In the genomic region with DNA sequence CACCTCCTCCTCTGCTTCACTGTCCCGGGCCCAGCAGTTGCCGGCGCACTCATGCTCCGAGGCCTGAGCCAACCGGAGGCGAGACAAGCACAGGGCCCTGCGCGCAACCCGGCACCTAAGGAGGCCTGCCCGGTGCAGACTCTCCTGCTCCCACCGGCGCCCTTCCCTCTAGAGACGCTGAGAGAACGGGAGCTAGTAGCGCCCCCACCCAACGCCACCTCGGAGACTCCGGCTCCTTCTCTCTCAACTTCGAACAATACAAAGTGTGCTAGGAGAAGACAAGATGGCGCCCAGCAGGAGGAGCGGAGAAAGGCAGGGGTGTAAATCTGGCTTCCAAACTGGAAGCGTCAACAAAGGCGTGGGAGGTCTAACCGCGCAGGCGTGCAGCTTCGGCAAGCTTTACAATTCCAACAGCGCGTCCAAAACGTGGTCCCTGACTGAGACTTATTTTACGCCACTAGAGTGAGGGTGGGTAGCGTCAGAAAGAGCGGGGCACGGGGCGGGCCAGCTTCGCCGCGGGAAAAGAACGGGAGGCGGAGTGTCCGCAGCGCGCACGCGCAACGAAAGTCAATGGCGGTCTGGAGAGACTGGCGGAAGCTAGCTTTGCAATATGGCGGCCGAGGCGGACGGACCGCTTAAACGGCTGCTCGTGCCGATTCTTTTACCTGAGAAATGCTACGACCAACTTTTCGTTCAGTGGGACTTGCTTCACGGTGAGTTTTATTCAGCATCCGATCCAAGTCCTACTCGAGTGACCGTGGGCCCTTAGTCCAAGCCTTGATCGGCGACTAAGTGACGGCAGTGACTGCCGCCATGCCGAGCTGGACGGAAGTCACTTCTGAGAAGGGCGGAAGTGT, we compare ENCODE assay signal across 1 cellular context.
TF ChIP-seq lines count a peak whose summit lies in the region.

A gene (plus strand): TSS at position 600 of the 857 bp plus-strand sequence. CDS start 11 bp downstream, at position 611.

TF ChIP-seq in HepG2, 621 proteins besides CTCF, POLR2A, EP300 and RAD21 (continued from another document and continues in another):
- TF ChIP-seq KLF11 (CRISPR knock-in tag; IDR thresholded peaks at IDR 0.05), result 0 out of 2 replicates have a peak, but pooled peaks have one; percentile 37
- TF ChIP-seq ZNF30 (CRISPR knock-in tag; IDR thresholded peaks at IDR 0.05), result no peak
- peak; percentile 77; the same call in 1 of the 2 replicates for TF ChIP-seq ARID2 (CRISPR knock-in tag; IDR thresholded peaks at IDR 0.05; ENCODE audit: borderline replicate concordance)
- TF ChIP-seq, protein P1, sequence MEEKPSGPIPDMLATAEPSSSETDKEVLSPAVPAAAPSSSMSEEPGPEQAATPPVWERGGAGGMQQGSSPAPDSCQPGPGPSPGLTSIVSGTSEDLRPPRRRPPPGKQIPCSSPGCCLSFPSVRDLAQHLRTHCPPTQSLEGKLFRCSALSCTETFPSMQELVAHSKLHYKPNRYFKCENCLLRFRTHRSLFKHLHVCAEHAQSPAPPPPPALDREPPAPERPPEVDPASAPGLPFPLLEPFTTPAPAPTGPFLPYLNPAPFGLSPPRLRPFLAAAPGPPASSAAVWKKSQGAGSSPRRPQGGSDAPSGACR (CRISPR knock-in tag; IDR thresholded peaks at IDR 0.05), result no peak
- TF ChIP-seq, protein P2, sequence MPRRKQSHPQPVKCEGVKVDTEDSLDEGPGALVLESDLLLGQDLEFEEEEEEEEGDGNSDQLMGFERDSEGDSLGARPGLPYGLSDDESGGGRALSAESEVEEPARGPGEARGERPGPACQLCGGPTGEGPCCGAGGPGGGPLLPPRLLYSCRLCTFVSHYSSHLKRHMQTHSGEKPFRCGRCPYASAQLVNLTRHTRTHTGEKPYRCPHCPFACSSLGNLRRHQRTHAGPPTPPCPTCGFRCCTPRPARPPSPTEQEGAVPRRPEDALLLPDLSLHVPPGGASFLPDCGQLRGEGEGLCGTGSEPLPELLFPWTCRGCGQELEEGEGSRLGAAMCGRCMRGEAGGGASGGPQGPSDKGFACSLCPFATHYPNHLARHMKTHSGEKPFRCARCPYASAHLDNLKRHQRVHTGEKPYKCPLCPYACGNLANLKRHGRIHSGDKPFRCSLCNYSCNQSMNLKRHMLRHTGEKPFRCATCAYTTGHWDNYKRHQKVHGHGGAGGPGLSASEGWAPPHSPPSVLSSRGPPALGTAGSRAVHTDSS (CRISPR knock-in tag; conservative IDR thresholded peaks at IDR 0.05), result 0 out of 2 replicates have a peak, but pooled peaks have one; percentile 26
- 0 out of 2 replicates have a peak, but pooled peaks have one; percentile 47 for TF ChIP-seq ZNF879 (CRISPR knock-in tag; IDR thresholded peaks at IDR 0.05)
- TF ChIP-seq, protein P3, sequence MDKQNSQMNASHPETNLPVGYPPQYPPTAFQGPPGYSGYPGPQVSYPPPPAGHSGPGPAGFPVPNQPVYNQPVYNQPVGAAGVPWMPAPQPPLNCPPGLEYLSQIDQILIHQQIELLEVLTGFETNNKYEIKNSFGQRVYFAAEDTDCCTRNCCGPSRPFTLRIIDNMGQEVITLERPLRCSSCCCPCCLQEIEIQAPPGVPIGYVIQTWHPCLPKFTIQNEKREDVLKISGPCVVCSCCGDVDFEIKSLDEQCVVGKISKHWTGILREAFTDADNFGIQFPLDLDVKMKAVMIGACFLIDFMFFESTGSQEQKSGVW (CRISPR knock-in tag; IDR thresholded peaks at IDR 0.05; ENCODE audit: borderline replicate concordance), result no peak
- TF ChIP-seq RARG (CRISPR knock-in tag; IDR thresholded peaks at IDR 0.05; ENCODE audit: low read depth), result no peak
- TF ChIP-seq, protein P4, sequence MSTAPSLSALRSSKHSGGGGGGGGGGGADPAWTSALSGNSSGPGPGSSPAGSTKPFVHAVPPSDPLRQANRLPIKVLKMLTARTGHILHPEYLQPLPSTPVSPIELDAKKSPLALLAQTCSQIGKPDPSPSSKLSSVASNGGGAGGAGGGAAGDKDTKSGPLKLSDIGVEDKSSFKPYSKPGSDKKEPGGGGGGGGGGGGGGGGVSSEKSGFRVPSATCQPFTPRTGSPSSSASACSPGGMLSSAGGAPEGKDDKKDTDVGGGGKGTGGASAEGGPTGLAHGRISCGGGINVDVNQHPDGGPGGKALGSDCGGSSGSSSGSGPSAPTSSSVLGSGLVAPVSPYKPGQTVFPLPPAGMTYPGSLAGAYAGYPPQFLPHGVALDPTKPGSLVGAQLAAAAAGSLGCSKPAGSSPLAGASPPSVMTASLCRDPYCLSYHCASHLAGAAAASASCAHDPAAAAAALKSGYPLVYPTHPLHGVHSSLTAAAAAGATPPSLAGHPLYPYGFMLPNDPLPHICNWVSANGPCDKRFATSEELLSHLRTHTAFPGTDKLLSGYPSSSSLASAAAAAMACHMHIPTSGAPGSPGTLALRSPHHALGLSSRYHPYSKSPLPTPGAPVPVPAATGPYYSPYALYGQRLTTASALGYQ (CRISPR knock-in tag; IDR thresholded peaks at IDR 0.05), result peak; percentile 77; the same call in 1 of the 2 replicates
- TF ChIP-seq PHF20 (CRISPR knock-in tag; IDR thresholded peaks at IDR 0.05), result peak; percentile 88
- TF ChIP-seq, protein P5, sequence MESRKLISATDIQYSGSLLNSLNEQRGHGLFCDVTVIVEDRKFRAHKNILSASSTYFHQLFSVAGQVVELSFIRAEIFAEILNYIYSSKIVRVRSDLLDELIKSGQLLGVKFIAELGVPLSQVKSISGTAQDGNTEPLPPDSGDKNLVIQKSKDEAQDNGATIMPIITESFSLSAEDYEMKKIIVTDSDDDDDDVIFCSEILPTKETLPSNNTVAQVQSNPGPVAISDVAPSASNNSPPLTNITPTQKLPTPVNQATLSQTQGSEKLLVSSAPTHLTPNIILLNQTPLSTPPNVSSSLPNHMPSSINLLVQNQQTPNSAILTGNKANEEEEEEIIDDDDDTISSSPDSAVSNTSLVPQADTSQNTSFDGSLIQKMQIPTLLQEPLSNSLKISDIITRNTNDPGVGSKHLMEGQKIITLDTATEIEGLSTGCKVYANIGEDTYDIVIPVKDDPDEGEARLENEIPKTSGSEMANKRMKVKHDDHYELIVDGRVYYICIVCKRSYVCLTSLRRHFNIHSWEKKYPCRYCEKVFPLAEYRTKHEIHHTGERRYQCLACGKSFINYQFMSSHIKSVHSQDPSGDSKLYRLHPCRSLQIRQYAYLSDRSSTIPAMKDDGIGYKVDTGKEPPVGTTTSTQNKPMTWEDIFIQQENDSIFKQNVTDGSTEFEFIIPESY (CRISPR knock-in tag; IDR thresholded peaks at IDR 0.05), result peak; percentile 58
- peak; percentile 70 for TF ChIP-seq BORCS8-MEF2B (CRISPR knock-in tag; IDR thresholded peaks at IDR 0.05)
- no peak for TF ChIP-seq SRSF4 (IDR thresholded peaks at IDR 0.05; ENCODE audit: low read depth, low read length, poor library complexity, severe bottlenecking)
- peak; percentile 72; the same call in 1 of the 2 replicates for TF ChIP-seq TMF1 (CRISPR knock-in tag; IDR thresholded peaks at IDR 0.05; ENCODE audit: low read depth)
- TF ChIP-seq BHLHE40 (IDR thresholded peaks at IDR 0.05; ENCODE audit: low read length), result no peak
- no peak for TF ChIP-seq ZBTB20 (CRISPR knock-in tag; IDR thresholded peaks at IDR 0.05; ENCODE audit: borderline replicate concordance, low read depth)
- peak; percentile 74 for TF ChIP-seq SPEN (CRISPR knock-in tag; IDR thresholded peaks at IDR 0.05; ENCODE audit: low read depth)
- TF ChIP-seq CHD4 (IDR thresholded peaks at IDR 0.05; ENCODE audit: borderline replicate concordance, low read length), result 0 out of 2 replicates have a peak, but pooled peaks have one; percentile 31
- TF ChIP-seq MYNN (CRISPR knock-in tag; IDR thresholded peaks at IDR 0.05; ENCODE audit: low read depth), result no peak
- no peak for TF ChIP-seq MTA3 (CRISPR knock-in tag; IDR thresholded peaks at IDR 0.05)
- TF ChIP-seq HNRNPUL1 (IDR thresholded peaks at IDR 0.05; ENCODE audit: low read depth, low read length), result no peak
- TF ChIP-seq ZBTB7A (CRISPR knock-in tag; IDR thresholded peaks at IDR 0.05), result peak; percentile 66
- TF ChIP-seq, protein P6, sequence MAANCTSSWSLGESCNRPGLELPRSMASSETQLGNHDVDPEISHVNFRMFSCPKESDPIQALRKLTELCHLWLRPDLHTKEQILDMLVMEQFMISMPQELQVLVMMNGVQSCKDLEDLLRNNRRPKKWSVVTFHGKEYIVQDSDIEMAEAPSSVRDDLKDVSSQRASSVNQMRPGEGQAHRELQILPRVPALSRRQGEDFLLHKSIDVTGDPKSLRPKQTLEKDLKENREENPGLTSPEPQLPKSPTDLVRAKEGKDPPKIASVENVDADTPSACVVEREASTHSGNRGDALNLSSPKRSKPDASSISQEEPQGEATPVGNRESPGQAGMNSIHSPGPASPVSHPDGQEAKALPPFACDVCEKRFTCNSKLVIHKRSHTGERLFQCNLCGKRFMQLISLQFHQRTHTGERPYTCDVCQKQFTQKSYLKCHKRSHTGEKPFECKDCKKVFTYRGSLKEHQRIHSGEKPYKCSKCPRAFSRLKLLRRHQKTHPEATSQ (CRISPR knock-in tag; IDR thresholded peaks at IDR 0.05; ENCODE audit: borderline replicate concordance), result peak; percentile 77; the same call in 1 of the 2 replicates
- no peak for TF ChIP-seq ZFYVE20 (CRISPR knock-in tag; IDR thresholded peaks at IDR 0.05; ENCODE audit: borderline replicate concordance, low read depth)
- TF ChIP-seq HES4 (CRISPR knock-in tag; IDR thresholded peaks at IDR 0.05; ENCODE audit: borderline replicate concordance), result peak; percentile 76
- TF ChIP-seq ZNF724P (CRISPR knock-in tag; IDR thresholded peaks at IDR 0.05; ENCODE audit: borderline replicate concordance), result peak; percentile 50
- no peak for TF ChIP-seq ZFP62 (CRISPR knock-in tag; IDR thresholded peaks at IDR 0.05)
- TF ChIP-seq MAZ (IDR thresholded peaks at IDR 0.05; ENCODE audit: borderline replicate concordance, low read depth, low read length), result 0 out of 2 replicates have a peak, but pooled peaks have one; percentile 53
- peak; percentile 72 for TF ChIP-seq MAZ (CRISPR knock-in tag; IDR thresholded peaks at IDR 0.05; ENCODE audit: low read depth)
- peak; percentile 57; the same call in 1 of the 2 replicates for TF ChIP-seq IRX3 (CRISPR knock-in tag; IDR thresholded peaks at IDR 0.05; ENCODE audit: borderline replicate concordance, low read depth)
- peak; percentile 92 for TF ChIP-seq MED13 (CRISPR knock-in tag; IDR thresholded peaks at IDR 0.05)
- TF ChIP-seq, protein P7, sequence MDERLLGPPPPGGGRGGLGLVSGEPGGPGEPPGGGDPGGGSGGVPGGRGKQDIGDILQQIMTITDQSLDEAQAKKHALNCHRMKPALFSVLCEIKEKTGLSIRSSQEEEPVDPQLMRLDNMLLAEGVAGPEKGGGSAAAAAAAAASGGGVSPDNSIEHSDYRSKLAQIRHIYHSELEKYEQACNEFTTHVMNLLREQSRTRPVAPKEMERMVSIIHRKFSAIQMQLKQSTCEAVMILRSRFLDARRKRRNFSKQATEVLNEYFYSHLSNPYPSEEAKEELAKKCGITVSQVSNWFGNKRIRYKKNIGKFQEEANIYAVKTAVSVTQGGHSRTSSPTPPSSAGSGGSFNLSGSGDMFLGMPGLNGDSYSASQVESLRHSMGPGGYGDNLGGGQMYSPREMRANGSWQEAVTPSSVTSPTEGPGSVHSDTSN (CRISPR knock-in tag; IDR thresholded peaks at IDR 0.05), result no peak
- peak; percentile 83 for TF ChIP-seq ERF (CRISPR knock-in tag; IDR thresholded peaks at IDR 0.05)
- TF ChIP-seq ETV6 (CRISPR knock-in tag; conservative IDR thresholded peaks at IDR 0.05), result peak; percentile 54
- peak; percentile 78 for TF ChIP-seq HDAC1 (CRISPR knock-in tag; IDR thresholded peaks at IDR 0.05)
- peak; percentile 69 for TF ChIP-seq SALL1 (CRISPR knock-in tag; IDR thresholded peaks at IDR 0.05)
- TF ChIP-seq ZSCAN25 (CRISPR knock-in tag; IDR thresholded peaks at IDR 0.05), result peak; percentile 51
- TF ChIP-seq JDP2 (CRISPR knock-in tag; IDR thresholded peaks at IDR 0.05; ENCODE audit: borderline replicate concordance), result no peak
- TF ChIP-seq FOSL2 (CRISPR knock-in tag; IDR thresholded peaks at IDR 0.05), result 0 out of 2 replicates have a peak, but pooled peaks have one; percentile 26
- peak; percentile 50; the same call in 1 of the 2 replicates for TF ChIP-seq ZNF253 (CRISPR knock-in tag; IDR thresholded peaks at IDR 0.05; ENCODE audit: borderline replicate concordance)
- TF ChIP-seq ZNF777 (CRISPR knock-in tag; IDR thresholded peaks at IDR 0.05), result peak; percentile 70
- TF ChIP-seq IRF2 (CRISPR knock-in tag; IDR thresholded peaks at IDR 0.05), result peak; percentile 65; the same call in 1 of the 2 replicates
- 0 out of 2 replicates have a peak, but pooled peaks have one; percentile 2 for TF ChIP-seq HNF4A (CRISPR knock-in tag; IDR thresholded peaks at IDR 0.05)
- TF ChIP-seq SIN3A (IDR thresholded peaks at IDR 0.05; ENCODE audit: borderline replicate concordance, low read depth, low read length), result no peak
- TF ChIP-seq, protein P8, sequence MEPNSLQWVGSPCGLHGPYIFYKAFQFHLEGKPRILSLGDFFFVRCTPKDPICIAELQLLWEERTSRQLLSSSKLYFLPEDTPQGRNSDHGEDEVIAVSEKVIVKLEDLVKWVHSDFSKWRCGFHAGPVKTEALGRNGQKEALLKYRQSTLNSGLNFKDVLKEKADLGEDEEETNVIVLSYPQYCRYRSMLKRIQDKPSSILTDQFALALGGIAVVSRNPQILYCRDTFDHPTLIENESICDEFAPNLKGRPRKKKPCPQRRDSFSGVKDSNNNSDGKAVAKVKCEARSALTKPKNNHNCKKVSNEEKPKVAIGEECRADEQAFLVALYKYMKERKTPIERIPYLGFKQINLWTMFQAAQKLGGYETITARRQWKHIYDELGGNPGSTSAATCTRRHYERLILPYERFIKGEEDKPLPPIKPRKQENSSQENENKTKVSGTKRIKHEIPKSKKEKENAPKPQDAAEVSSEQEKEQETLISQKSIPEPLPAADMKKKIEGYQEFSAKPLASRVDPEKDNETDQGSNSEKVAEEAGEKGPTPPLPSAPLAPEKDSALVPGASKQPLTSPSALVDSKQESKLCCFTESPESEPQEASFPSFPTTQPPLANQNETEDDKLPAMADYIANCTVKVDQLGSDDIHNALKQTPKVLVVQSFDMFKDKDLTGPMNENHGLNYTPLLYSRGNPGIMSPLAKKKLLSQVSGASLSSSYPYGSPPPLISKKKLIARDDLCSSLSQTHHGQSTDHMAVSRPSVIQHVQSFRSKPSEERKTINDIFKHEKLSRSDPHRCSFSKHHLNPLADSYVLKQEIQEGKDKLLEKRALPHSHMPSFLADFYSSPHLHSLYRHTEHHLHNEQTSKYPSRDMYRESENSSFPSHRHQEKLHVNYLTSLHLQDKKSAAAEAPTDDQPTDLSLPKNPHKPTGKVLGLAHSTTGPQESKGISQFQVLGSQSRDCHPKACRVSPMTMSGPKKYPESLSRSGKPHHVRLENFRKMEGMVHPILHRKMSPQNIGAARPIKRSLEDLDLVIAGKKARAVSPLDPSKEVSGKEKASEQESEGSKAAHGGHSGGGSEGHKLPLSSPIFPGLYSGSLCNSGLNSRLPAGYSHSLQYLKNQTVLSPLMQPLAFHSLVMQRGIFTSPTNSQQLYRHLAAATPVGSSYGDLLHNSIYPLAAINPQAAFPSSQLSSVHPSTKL (CRISPR knock-in tag; IDR thresholded peaks at IDR 0.05), result peak; percentile 46; the same call in 1 of the 2 replicates
- TF ChIP-seq, protein P9, sequence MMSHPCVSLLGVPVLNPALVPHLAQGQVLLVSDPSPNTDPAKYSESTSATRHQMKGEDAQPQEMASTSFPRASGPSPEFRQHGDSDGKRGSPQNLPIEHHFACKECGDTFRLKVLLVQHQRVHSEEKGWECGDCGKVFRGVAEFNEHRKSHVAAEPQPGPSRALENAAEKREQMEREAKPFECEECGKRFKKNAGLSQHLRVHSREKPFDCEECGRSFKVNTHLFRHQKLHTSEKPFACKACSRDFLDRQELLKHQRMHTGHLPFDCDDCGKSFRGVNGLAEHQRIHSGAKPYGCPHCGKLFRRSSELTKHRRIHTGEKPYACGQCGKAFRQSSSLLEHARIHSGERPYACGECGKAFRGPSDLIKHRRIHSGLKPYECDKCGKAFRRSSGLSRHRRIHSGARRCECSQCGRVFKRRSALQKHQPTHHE (CRISPR knock-in tag; IDR thresholded peaks at IDR 0.05; ENCODE audit: borderline replicate concordance), result peak; percentile 74; the same call in 1 of the 2 replicates
- TF ChIP-seq SIX1 (CRISPR knock-in tag; IDR thresholded peaks at IDR 0.05; ENCODE audit: borderline replicate concordance), result no peak
